ENCODE assay signal across 12 cellular contexts in the genomic region with DNA sequence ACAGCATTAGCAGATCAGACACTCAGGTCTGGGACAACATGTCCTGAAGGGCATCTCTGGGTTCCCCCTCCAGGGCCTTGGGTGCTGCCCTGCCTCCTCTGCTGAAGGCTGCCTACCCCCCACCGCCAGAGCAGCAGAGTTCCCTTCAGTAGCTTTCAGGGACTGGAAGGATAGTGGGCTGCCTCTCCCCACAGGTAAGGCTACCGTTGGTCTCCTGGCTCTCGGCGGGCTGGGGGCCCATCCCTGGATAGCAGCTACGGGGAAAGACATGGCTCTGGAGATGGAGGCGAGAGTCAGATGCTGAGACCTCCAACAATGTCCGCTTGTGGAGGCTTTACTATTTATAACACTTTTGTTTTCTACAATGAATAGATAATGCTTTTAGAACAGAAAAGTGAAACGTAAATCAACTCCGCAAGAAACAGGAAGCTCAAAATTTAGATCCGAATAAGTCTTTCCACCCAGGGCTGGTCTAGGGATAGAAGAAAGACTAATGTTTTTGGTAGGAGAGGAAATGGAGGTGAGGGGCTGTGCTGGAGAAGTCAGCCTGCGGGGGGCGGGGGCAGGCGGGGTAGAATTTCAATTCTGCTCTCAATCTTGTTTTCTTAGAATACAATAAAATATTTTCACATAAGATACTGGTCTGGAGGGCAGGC. TPM values are rescaled to one million over a fixed set of nuclear protein-coding genes. Genes with fewer than 3 reads are reported as not detected.
A peak's percentile ranks its signal among the peaks of the same experiment; 100 is the strongest.
DNase-seq lines count a peak whose midpoint lies in the region; TF ChIP-seq lines count a peak whose summit lies in the region.
"Had no signal": no experiment of that assay in that cellular context is flagged by ENCODE, and none has a peak within 500 bp of the region (broad histone marks: within the 10 kb centered on the region; RNA-seq: fewer than 3 reads in every experiment).

No MANE protein-coding gene starts in this region.

- H3K36me3 Mint-ChIP-seq in T-helper 2 cell treated with Interferon-gamma antibody and Interleukin-4, amounts not matched to agents 5 μg/mL and 100 μg/mL, for 36 hours (ENCODE audit: low read depth), result peaks cover 23% of the 10 kb centered on the region
- H3K36me3 Mint-ChIP-seq in activated naive CD8-positive, alpha-beta T cell treated with anti-CD3 and anti-CD28 coated beads for 36 hours, result peaks cover 8% of the 10 kb centered on the region
- H3K36me3 Mint-ChIP-seq in neural crest cell (ENCODE audit: low read depth), result no peaks in the 10 kb centered on the region

- H3K4me3 ChIP-seq in GM12865 (ENCODE audit: low read depth, low read length), result no peak overlapping the region
- H3K4me3 ChIP-seq: left lung, transverse colon had no signal

- no peaks in the 10 kb centered on the region for H3K27me3 Mint-ChIP-seq in T-helper 2 cell treated with Interferon-gamma antibody and Interleukin-4, amounts not matched to agents 5 μg/mL and 100 μg/mL, for 36 hours (ENCODE audit: low read depth)
- no peaks in the 10 kb centered on the region for H3K27me3 Mint-ChIP-seq in activated naive CD8-positive, alpha-beta T cell treated with anti-CD3 and anti-CD28 coated beads for 36 hours
- H3K27me3 Mint-ChIP-seq in neural crest cell (ENCODE audit: low read depth), result no peaks in the 10 kb centered on the region
- H3K27me3 Mint-ChIP-seq: effector memory CD8-positive, alpha-beta T cell had no signal

- peak overlapping the region; percentile 30 for H3K4me3 Mint-ChIP-seq in T-helper 2 cell treated with Interferon-gamma antibody and Interleukin-4, amounts not matched to agents 5 μg/mL and 100 μg/mL, for 36 hours
- peak overlapping the region; percentile 47 for H3K4me3 Mint-ChIP-seq in activated naive CD8-positive, alpha-beta T cell treated with anti-CD3 and anti-CD28 coated beads for 36 hours
- no peak overlapping the region for H3K4me3 Mint-ChIP-seq in neural crest cell
- H3K4me3 Mint-ChIP-seq: effector memory CD8-positive, alpha-beta T cell had no signal

- peaks cover 64% of the 10 kb centered on the region for H3K4me1 Mint-ChIP-seq in T-helper 2 cell treated with Interferon-gamma antibody and Interleukin-4, amounts not matched to agents 5 μg/mL and 100 μg/mL, for 36 hours (ENCODE audit: low read depth)
- peaks cover 51% of the 10 kb centered on the region for H3K4me1 Mint-ChIP-seq in activated naive CD8-positive, alpha-beta T cell treated with anti-CD3 and anti-CD28 coated beads for 36 hours
- peaks cover 10% of the 10 kb centered on the region for H3K4me1 Mint-ChIP-seq in neural crest cell

- peak overlapping the region; percentile 73 for H3K27ac Mint-ChIP-seq in T-helper 2 cell treated with Interferon-gamma antibody and Interleukin-4, amounts not matched to agents 5 μg/mL and 100 μg/mL, for 36 hours
- H3K27ac Mint-ChIP-seq in activated naive CD8-positive, alpha-beta T cell treated with anti-CD3 and anti-CD28 coated beads for 36 hours, result peak overlapping the region; percentile 82
- peak overlapping the region; percentile 35 for H3K27ac Mint-ChIP-seq in neural crest cell (ENCODE audit: unreplicated experiment)

- no peak for DNase-seq in T-helper 2 cell treated with Interferon-gamma antibody and Interleukin-4, amounts not matched to agents 5 μg/mL and 100 μg/mL, for 36 hours (ENCODE audit: low spot score)
- DNase-seq in T-helper 2 cell (no peak), GM12865 (ENCODE audit: low read depth) (peak; percentile 44), neural crest cell (ENCODE audit: low read depth, low spot score) (no peak), NCI-H1105 treated with DMSO at 0.1 percent for 48 hours (lab: John Stamatoyannopoulos, UW) (no peak), putamen (ENCODE audit: low spot score) (no peak), NCI-H446 treated with DMSO at 0.1 percent for 48 hours (lab: John Stamatoyannopoulos, UW) (no peak)
- DNase-seq in activated naive CD8-positive, alpha-beta T cell treated with anti-CD3 and anti-CD28 coated beads for 36 hours, result no peak
- DNase-seq: activated CD4-positive, CD25-positive, alpha-beta regulatory T cell treated with anti-CD3 and anti-CD28 coated beads, Interleukin-2, amount 50 U/mL, for 72 hours; effector memory CD8-positive, alpha-beta T cell; left lung; transverse colon had no signal

- peaks cover 6% of the 10 kb centered on the region for H3K9me3 Mint-ChIP-seq in T-helper 2 cell treated with Interferon-gamma antibody and Interleukin-4, amounts not matched to agents 5 μg/mL and 100 μg/mL, for 36 hours
- no peaks in the 10 kb centered on the region for H3K9me3 Mint-ChIP-seq in activated naive CD8-positive, alpha-beta T cell treated with anti-CD3 and anti-CD28 coated beads for 36 hours
- H3K9me3 Mint-ChIP-seq in neural crest cell, result no peaks in the 10 kb centered on the region
- H3K9me3 Mint-ChIP-seq: effector memory CD8-positive, alpha-beta T cell had no signal

- TF ChIP-seq CTCF in GM12865 (IDR thresholded peaks at IDR 0.05; ENCODE audit: insufficient read depth, low read depth, low read length, missing control alignments), result no peak
- no peak for TF ChIP-seq CTCF in neural crest cell (conservative IDR thresholded peaks at IDR 0.05)

RNA-seq across cellular contexts. Expression of gene ARL4C, which starts 58.4 kb away (rescaled TPM):
- total RNA-seq in activated naive CD8-positive, alpha-beta T cell treated with anti-CD3 and anti-CD28 coated beads for 36 hours, result 10 to 100 TPM; 65.1 to 65.5 TPM
- 27.3 and 29.5 TPM in 2 replicates for total RNA-seq in neural crest cell
